8 cellular contexts compared by ENCODE assay signal in the genomic region with DNA sequence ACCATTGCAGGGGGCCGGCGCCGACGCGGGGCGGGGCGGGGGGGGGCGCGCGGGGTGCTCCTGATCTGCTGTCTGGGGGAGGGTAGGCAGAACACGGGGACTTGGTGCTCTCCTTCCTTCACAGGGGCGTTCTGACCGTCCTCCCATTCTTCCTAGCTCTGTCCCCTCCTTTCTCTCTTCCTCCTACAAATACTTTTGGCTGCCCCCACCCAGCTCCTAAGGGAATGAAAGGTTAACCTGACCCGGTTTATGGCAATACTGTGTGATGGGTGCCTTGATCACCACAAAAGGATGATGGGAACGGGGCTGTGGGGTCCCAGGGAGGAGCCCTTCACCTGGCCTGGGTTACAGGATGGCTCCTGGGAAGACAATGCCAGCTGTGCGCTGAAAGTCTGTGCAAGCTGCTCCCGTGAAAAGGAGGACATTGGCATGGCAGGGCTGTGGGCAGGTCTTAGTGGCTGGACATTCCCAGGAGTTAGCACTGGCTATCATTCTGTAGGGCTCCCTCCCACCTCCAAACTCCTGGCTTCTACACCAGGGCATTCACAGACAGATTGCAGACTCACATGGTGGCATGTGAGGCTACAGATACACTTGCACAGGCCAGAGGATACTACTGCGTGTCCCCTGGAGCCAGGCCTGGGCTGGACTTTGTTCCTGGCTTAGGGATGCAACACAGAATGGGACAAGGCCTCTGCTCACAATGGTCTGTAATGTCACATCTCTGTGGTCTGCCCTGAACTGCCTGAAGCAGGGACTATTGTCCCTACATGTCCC. TPM values are rescaled to one million over a fixed set of nuclear protein-coding genes. Genes with fewer than 3 reads are reported as not detected.
DNase-seq lines count a peak whose midpoint lies in the region; ATAC-seq and TF ChIP-seq lines count a peak whose summit lies in the region.

No MANE protein-coding gene starts in this region.

- H3K4me3 Mint-ChIP-seq in activated naive CD8-positive, alpha-beta T cell treated with anti-CD3 and anti-CD28 coated beads for 36 hours, result peak overlapping the region; percentile 90
- peak overlapping the region; percentile 91 to 98 (median 97) for H3K4me3 Mint-ChIP-seq in immature natural killer cell

- H3K79me2 ChIP-seq in SK-N-SH (ENCODE audit: insufficient read depth), result peaks cover 47% of the 10 kb centered on the region

- H3K4me2 ChIP-seq in SK-N-SH, result peak overlapping the region; percentile 98

- POLR2A ChIA-PET in SK-N-SH (lab: Yijun Ruan, JAX), result no interaction called here

- no peaks in the 10 kb centered on the region for H3K9me3 Mint-ChIP-seq in activated naive CD8-positive, alpha-beta T cell treated with anti-CD3 and anti-CD28 coated beads for 36 hours
- no peaks in the 10 kb centered on the region for H3K9me3 Mint-ChIP-seq in immature natural killer cell

- peak overlapping the region; percentile 93 for H3K27ac Mint-ChIP-seq in activated naive CD8-positive, alpha-beta T cell treated with anti-CD3 and anti-CD28 coated beads for 36 hours
- H3K27ac Mint-ChIP-seq in immature natural killer cell, result peak overlapping the region; percentile 91 to 98 (median 95)

- H3K9me3 ChIP-seq in SK-N-SH (no peaks in the 10 kb centered on the region), stomach smooth muscle (ENCODE audit: control insufficient read depth in 2 of 2, low read length in 2 of 2) (no peaks in the 10 kb centered on the region)

- WGBS in SK-N-SH (ENCODE audit: low lambda C conversion rate), result 96% methylated on average over 18 of the region's 18 CpGs

- H2AFZ ChIP-seq in SK-N-SH (ENCODE audit: low read depth), result no peak overlapping the region

- CTCF ChIA-PET in SK-N-SH (lab: Yijun Ruan, JAX), result interaction anchor here (0.7 to 4.2 kb wide), 12 partner anchors 8 to 325 kb away, joined by 3 to 30 read pairs (median 4); no protein-coding TSS in a partner anchor

- peak overlapping the region; percentile 95; the same call in 1 of the 2 replicates for H3K9ac ChIP-seq in SK-N-SH
- H3K9ac ChIP-seq in stomach smooth muscle (ENCODE audit: low read length in 2 of 2), result peak overlapping the region; percentile 83 to 94

- peaks cover 3% of the 10 kb centered on the region for H3F3A ChIP-seq in SK-N-SH (replicated peaks; ENCODE audit: insufficient read depth)

- TF ChIP-seq RAD21 in SK-N-SH (IDR thresholded peaks at IDR 0.05; ENCODE audit: low read length), result no peak

- no peak for ATAC-seq in SK-N-SH treated with all-trans-retinoic acid at 6 μM for 48 hours
- no peak for ATAC-seq in HG03439 (IDR thresholded peaks at IDR 0.05; ENCODE audit: unreplicated experiment)
- no peak for ATAC-seq in HG03135 (IDR thresholded peaks at IDR 0.05; ENCODE audit: unreplicated experiment)

- H3K36me3 Mint-ChIP-seq in activated naive CD8-positive, alpha-beta T cell treated with anti-CD3 and anti-CD28 coated beads for 36 hours, result peaks cover 7% of the 10 kb centered on the region
- peaks cover 0 to 7% (median 0%) of the 10 kb centered on the region in 3 donors for H3K36me3 Mint-ChIP-seq in immature natural killer cell

- H3K27ac ChIP-seq in SK-N-SH (ENCODE audit: low read depth in 2 of 2, low read length in 1 of 2) (no peak overlapping the region), stomach smooth muscle (ENCODE audit: low read length) (peak overlapping the region; percentile 85)

- DNase-seq in SK-N-SH (no peak), immature natural killer cell (no peak), putamen (ENCODE audit: low spot score) (no peak)
- no peak for DNase-seq in activated naive CD8-positive, alpha-beta T cell treated with anti-CD3 and anti-CD28 coated beads for 36 hours

- H3K36me3 ChIP-seq in SK-N-SH (replicated peaks in 1 of 2; ENCODE audit: control insufficient read depth in 1 of 2, insufficient read depth in 2 of 2, low read length in 1 of 2), result peaks cover 8 to 13% of the 10 kb centered on the region in 2 experiments
- H3K36me3 ChIP-seq in stomach smooth muscle (ENCODE audit: control insufficient read depth in 2 of 2, insufficient read depth in 2 of 2, low read length in 2 of 2), result peaks cover 0 to 3% of the 10 kb centered on the region in 2 donors

- peaks cover 27% of the 10 kb centered on the region for H3K4me1 Mint-ChIP-seq in activated naive CD8-positive, alpha-beta T cell treated with anti-CD3 and anti-CD28 coated beads for 36 hours
- H3K4me1 Mint-ChIP-seq in immature natural killer cell, result peaks cover 37 to 43% of the 10 kb centered on the region in 2 donors

- H3K27me3 Mint-ChIP-seq in activated naive CD8-positive, alpha-beta T cell treated with anti-CD3 and anti-CD28 coated beads for 36 hours, result no peaks in the 10 kb centered on the region
- H3K27me3 Mint-ChIP-seq in immature natural killer cell (ENCODE audit: low read depth in 3 of 3), result peaks cover 8 to 17% (median 9%) of the 10 kb centered on the region in 3 donors

- TF ChIP-seq CTCF in SK-N-SH (IDR thresholded peaks at IDR 0.05), result no peak

- TF ChIP-seq EP300 in SK-N-SH (IDR thresholded peaks at IDR 0.05; ENCODE audit: borderline replicate concordance in 1 of 2, low read depth in 1 of 2, low read length in 1 of 2), result no peak

- peak overlapping the region; percentile 78 to 97; a peak in 1 of 4 replicates for H3K4me3 ChIP-seq in SK-N-SH (ENCODE audit: low read depth in 2 of 2, low read length in 1 of 2)
- peak overlapping the region; percentile 91 to 94 for H3K4me3 ChIP-seq in stomach smooth muscle (ENCODE audit: low read length in 2 of 2)

- no peaks in the 10 kb centered on the region for H4K20me1 ChIP-seq in SK-N-SH (ENCODE audit: insufficient read depth)

- H3K27me3 ChIP-seq in SK-N-SH (ENCODE audit: insufficient read depth) (no peaks in the 10 kb centered on the region), stomach smooth muscle (ENCODE audit: control insufficient read depth in 1 of 2, insufficient read depth in 2 of 2, low read length in 2 of 2) (peaks cover 5 to 7% of the 10 kb centered on the region in 2 donors)

- H3K4me1 ChIP-seq in SK-N-SH (ENCODE audit: control insufficient read depth in 1 of 2, insufficient read depth in 2 of 2, low read depth in 1 of 2, low read length in 1 of 2) (peaks cover 0 to 24% of the 10 kb centered on the region in 2 experiments; a peak in 1 of 4 replicates), stomach smooth muscle (ENCODE audit: control insufficient read depth, insufficient read depth, low read length) (peaks cover 29% of the 10 kb centered on the region)

- H3K9me2 ChIP-seq in SK-N-SH, result no peaks in the 10 kb centered on the region

TF ChIP-seq in SK-N-SH, 30 proteins besides CTCF, POLR2A, EP300 and RAD21 (continues in another document):
- TF ChIP-seq GATA2 (CRISPR knock-in tag; IDR thresholded peaks at IDR 0.05), result no peak

TF ChIP-seq in SK-N-SH treated with all-trans-retinoic acid at 6 μM for 48 hours, 23 proteins besides CTCF, POLR2A, EP300 and RAD21:
- TF ChIP-seq, protein P1, sequence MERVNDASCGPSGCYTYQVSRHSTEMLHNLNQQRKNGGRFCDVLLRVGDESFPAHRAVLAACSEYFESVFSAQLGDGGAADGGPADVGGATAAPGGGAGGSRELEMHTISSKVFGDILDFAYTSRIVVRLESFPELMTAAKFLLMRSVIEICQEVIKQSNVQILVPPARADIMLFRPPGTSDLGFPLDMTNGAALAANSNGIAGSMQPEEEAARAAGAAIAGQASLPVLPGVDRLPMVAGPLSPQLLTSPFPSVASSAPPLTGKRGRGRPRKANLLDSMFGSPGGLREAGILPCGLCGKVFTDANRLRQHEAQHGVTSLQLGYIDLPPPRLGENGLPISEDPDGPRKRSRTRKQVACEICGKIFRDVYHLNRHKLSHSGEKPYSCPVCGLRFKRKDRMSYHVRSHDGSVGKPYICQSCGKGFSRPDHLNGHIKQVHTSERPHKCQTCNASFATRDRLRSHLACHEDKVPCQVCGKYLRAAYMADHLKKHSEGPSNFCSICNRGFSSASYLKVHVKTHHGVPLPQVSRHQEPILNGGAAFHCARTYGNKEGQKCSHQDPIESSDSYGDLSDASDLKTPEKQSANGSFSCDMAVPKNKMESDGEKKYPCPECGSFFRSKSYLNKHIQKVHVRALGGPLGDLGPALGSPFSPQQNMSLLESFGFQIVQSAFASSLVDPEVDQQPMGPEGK (CRISPR knock-in tag; IDR thresholded peaks at IDR 0.05; ENCODE audit: borderline replicate concordance), result no peak
- TF ChIP-seq, protein P2, sequence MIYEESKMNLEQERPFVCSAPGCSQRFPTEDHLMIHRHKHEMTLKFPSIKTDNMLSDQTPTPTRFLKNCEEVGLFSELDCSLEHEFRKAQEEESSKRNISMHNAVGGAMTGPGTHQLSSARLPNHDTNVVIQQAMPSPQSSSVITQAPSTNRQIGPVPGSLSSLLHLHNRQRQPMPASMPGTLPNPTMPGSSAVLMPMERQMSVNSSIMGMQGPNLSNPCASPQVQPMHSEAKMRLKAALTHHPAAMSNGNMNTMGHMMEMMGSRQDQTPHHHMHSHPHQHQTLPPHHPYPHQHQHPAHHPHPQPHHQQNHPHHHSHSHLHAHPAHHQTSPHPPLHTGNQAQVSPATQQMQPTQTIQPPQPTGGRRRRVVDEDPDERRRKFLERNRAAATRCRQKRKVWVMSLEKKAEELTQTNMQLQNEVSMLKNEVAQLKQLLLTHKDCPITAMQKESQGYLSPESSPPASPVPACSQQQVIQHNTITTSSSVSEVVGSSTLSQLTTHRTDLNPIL (CRISPR knock-in tag; IDR thresholded peaks at IDR 0.05; ENCODE audit: low read depth), result no peak

RNA-seq across cellular contexts. Expression of a gene that starts 1.9 kb away (rescaled TPM):
- polyA plus RNA-seq in SK-N-SH (2012; rRNA removed), result 137 and 161 TPM in 2 replicates
- polyA plus RNA-seq in SK-N-SH (2012; cell fraction: cytosol; rRNA removed), result 108 and 143 TPM in 2 replicates
- 139 and 148 TPM in 2 replicates for polyA plus RNA-seq in SK-N-SH (2012; cell fraction: nucleus; rRNA removed)
- total RNA-seq in activated naive CD8-positive, alpha-beta T cell treated with anti-CD3 and anti-CD28 coated beads for 36 hours, result 10 to 100 TPM; 58.6 to 58.9 TPM
- 10 to 100 TPM; 67.5 to 90.8 (median 79.3) TPM for polyA plus RNA-seq in immature natural killer cell

RNA-seq across cellular contexts. Expression of a gene that starts 1.9 kb away (rescaled TPM):
- polyA plus RNA-seq in SK-N-SH (2012; rRNA removed), result not detected in 2 replicates
- polyA plus RNA-seq in SK-N-SH (2012; cell fraction: cytosol; rRNA removed), result not detected in 2 replicates
- polyA plus RNA-seq in SK-N-SH (2012; cell fraction: nucleus; rRNA removed), result not detected in 2 replicates
- not detected for total RNA-seq in activated naive CD8-positive, alpha-beta T cell treated with anti-CD3 and anti-CD28 coated beads for 36 hours
- polyA plus RNA-seq in immature natural killer cell, result under 1 TPM in 1 of 3 donors, not detected in 2; 0.34 TPM

RNA-seq across cellular contexts. Expression of a gene that starts 31.7 kb away (rescaled TPM):
- polyA plus RNA-seq in SK-N-SH (2012; rRNA removed) (24.2 and 26.2 TPM in 2 replicates), immature natural killer cell (1 to 10 TPM; 1.4 to 8.2 (median 2.9) TPM)
- polyA plus RNA-seq in SK-N-SH (2012; cell fraction: cytosol; rRNA removed), result 13.7 and 19.3 TPM in 2 replicates
- 25.6 and 26.2 TPM in 2 replicates for polyA plus RNA-seq in SK-N-SH (2012; cell fraction: nucleus; rRNA removed)
- 10 to 100 TPM; 32.1 to 32.9 TPM for total RNA-seq in activated naive CD8-positive, alpha-beta T cell treated with anti-CD3 and anti-CD28 coated beads for 36 hours

RNA-seq across cellular contexts. Expression of a gene that starts 32.1 kb away (rescaled TPM):
- polyA plus RNA-seq in SK-N-SH (2012; rRNA removed) (0.11 and 0.15 TPM in 2 replicates), immature natural killer cell (under 1 TPM; 0.16 to 0.32 (median 0.32) TPM)
- 0.10 and 0.26 TPM in 2 replicates for polyA plus RNA-seq in SK-N-SH (2012; cell fraction: cytosol; rRNA removed)
- 0.43 and 0.71 TPM in 2 replicates for polyA plus RNA-seq in SK-N-SH (2012; cell fraction: nucleus; rRNA removed)
- total RNA-seq in activated naive CD8-positive, alpha-beta T cell treated with anti-CD3 and anti-CD28 coated beads for 36 hours, result under 1 TPM in 1 of 2 experiments, not detected in 1; 0.04 TPM
